ENCODE assay signal across 9 cellular contexts in genomic region chr2:106270471-106270891, GRCh38.
DNase-seq lines count a peak whose midpoint lies in the region; ATAC-seq and TF ChIP-seq lines count a peak whose summit lies in the region.
"Had no signal": no experiment of that assay in that cellular context is flagged by ENCODE, and none has a peak within 500 bp of the region (broad histone marks: within the 10 kb centered on the region; RNA-seq: fewer than 3 reads in every experiment).

No MANE protein-coding gene starts in this region.

- no peak for ATAC-seq in central memory CD8-positive, alpha-beta T cell (replicated peaks; ENCODE audit: extremely low read depth, poor library complexity, severe bottlenecking)
- ATAC-seq in upper lobe of right lung (peak; percentile 55), GM18861 (IDR thresholded peaks at IDR 0.05; ENCODE audit: unreplicated experiment) (no peak), HG02763 (IDR thresholded peaks at IDR 0.05; ENCODE audit: unreplicated experiment) (no peak), HG03095 (IDR thresholded peaks at IDR 0.05; ENCODE audit: unreplicated experiment) (no peak)

- H3K9me3 Mint-ChIP-seq in activated T-cell treated with anti-CD3 and anti-CD28 coated beads, Interleukin-2, amount 50 U/mL, for 24 hours = no peaks in the 10 kb centered on the region
- no peaks in the 10 kb centered on the region for H3K9me3 Mint-ChIP-seq in central memory CD8-positive, alpha-beta T cell

- peak overlapping the region; percentile 83 for H3K4me3 Mint-ChIP-seq in activated T-cell treated with anti-CD3 and anti-CD28 coated beads, Interleukin-2, amount 50 U/mL, for 24 hours
- peak overlapping the region; percentile 87 for H3K4me3 Mint-ChIP-seq in central memory CD8-positive, alpha-beta T cell
- H3K4me3 Mint-ChIP-seq: HFFc6 had no signal

- peak overlapping the region in 1 of 2 donors; percentile 45 for H3K9ac ChIP-seq in mucosa of rectum (ENCODE audit: low read depth in 1 of 2, low read length in 2 of 2)

- no peaks in the 10 kb centered on the region for H3K36me3 ChIP-seq in mucosa of rectum (ENCODE audit: control insufficient read depth in 2 of 2, insufficient read depth in 2 of 2, low read length in 2 of 2)
- H3K36me3 ChIP-seq in upper lobe of right lung = no peaks in the 10 kb centered on the region

- H3K4me3 ChIP-seq in mucosa of rectum (ENCODE audit: low read length in 2 of 2) (peak overlapping the region; percentile 63 to 67), upper lobe of right lung (peak overlapping the region; percentile 56)

- intact Hi-C loops in upper lobe of right lung (cut with DNase I) = no loop called here

- H3K9me3 ChIP-seq in mucosa of rectum (ENCODE audit: control insufficient read depth in 2 of 2, low read length in 2 of 2) (no peaks in the 10 kb centered on the region), upper lobe of right lung (no peaks in the 10 kb centered on the region)

- H3K4me1 ChIP-seq in mucosa of rectum (ENCODE audit: control insufficient read depth in 2 of 2, insufficient read depth in 2 of 2, low read length in 2 of 2) = peaks cover 0 to 7% of the 10 kb centered on the region in 2 donors
- H3K4me1 ChIP-seq in upper lobe of right lung = peaks cover 7% of the 10 kb centered on the region

- no peaks in the 10 kb centered on the region for H3K27me3 ChIP-seq in mucosa of rectum (ENCODE audit: control insufficient read depth in 2 of 2, insufficient read depth in 2 of 2, low read length in 2 of 2)
- no peaks in the 10 kb centered on the region for H3K27me3 ChIP-seq in upper lobe of right lung

- peaks cover 19% of the 10 kb centered on the region for H3K27me3 Mint-ChIP-seq in activated T-cell treated with anti-CD3 and anti-CD28 coated beads, Interleukin-2, amount 50 U/mL, for 24 hours
- H3K27me3 Mint-ChIP-seq in central memory CD8-positive, alpha-beta T cell = peaks cover 42% of the 10 kb centered on the region

- H3K27ac ChIP-seq in mucosa of rectum (ENCODE audit: low read depth in 2 of 2, low read length in 2 of 2) (no peak overlapping the region), upper lobe of right lung (no peak overlapping the region)

- H3K27ac Mint-ChIP-seq in activated T-cell treated with anti-CD3 and anti-CD28 coated beads, Interleukin-2, amount 50 U/mL, for 24 hours = peak overlapping the region; percentile 85
- peak overlapping the region; percentile 75 for H3K27ac Mint-ChIP-seq in central memory CD8-positive, alpha-beta T cell (ENCODE audit: low read depth)
- H3K27ac Mint-ChIP-seq: HFFc6 had no signal

- no peak for TF ChIP-seq CTCF in upper lobe of right lung (IDR thresholded peaks at IDR 0.05)

- H3K4me1 Mint-ChIP-seq in activated T-cell treated with anti-CD3 and anti-CD28 coated beads, Interleukin-2, amount 50 U/mL, for 24 hours (ENCODE audit: low read depth) = peaks cover 14% of the 10 kb centered on the region
- H3K4me1 Mint-ChIP-seq in central memory CD8-positive, alpha-beta T cell = peaks cover 29% of the 10 kb centered on the region

- no peak for DNase-seq in activated T-cell treated with anti-CD3 and anti-CD28 coated beads, Interleukin-2, amount 50 U/mL, for 24 hours
- DNase-seq in activated T-cell treated with anti-CD3 and anti-CD28 coated beads, Interleukin-2, amount 50 U/mL, for 48 hours = no peak
- DNase-seq in central memory CD8-positive, alpha-beta T cell (ENCODE audit: low spot score in 2 of 2) = no peak
- DNase-seq in upper lobe of right lung = no peak
- DNase-seq: HFFc6 had no signal

- H3K36me3 Mint-ChIP-seq in activated T-cell treated with anti-CD3 and anti-CD28 coated beads, Interleukin-2, amount 50 U/mL, for 24 hours (ENCODE audit: low read depth) = no peaks in the 10 kb centered on the region
- peaks cover 2% of the 10 kb centered on the region for H3K36me3 Mint-ChIP-seq in central memory CD8-positive, alpha-beta T cell (ENCODE audit: insufficient read depth)
